Comparison of ENCODE assay signal across 11 cellular contexts in the genomic region with DNA sequence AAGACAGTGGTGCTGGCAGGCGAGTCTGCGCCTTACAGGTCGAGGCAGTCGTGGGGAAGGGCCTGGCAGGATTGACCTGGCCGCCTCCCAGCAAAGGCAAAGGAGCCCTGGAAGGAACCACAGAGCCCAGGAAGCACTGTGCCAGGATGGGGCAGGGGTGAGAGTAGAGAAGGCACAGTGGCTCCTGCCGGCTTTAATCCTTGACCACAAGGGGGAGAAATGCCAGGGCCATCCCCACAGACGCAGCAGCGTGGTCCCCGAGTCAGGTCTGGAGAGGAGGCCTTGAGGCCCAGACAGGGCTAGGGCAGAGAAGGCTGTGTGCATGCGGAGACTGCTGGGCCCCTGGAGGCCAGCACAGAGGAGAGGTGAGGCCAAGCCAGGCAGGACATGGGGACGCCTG. TPM values are rescaled to one million over a fixed set of nuclear protein-coding genes. Genes with fewer than 3 reads are reported as not detected.
A peak's percentile ranks its signal among the peaks of the same experiment; 100 is the strongest.
DNase-seq lines count a peak whose midpoint lies in the region; ATAC-seq, FAIRE-seq and TF ChIP-seq lines count a peak whose summit lies in the region.
"Had no signal": no experiment of that assay in that cellular context is flagged by ENCODE, and none has a peak within 500 bp of the region (broad histone marks: within the 10 kb centered on the region; RNA-seq: fewer than 3 reads in every experiment).

No MANE protein-coding gene starts in this region.

- H3K9ac ChIP-seq in HepG2 (ENCODE audit: insufficient read depth, low read depth, low read length), result no peak overlapping the region

- peak; percentile 56 for FAIRE-seq in HepG2 (lab: Jason Lieb, UNC)

- H3K4me1 ChIP-seq in body of pancreas, result peaks cover 16% of the 10 kb centered on the region
- peaks cover 62% of the 10 kb centered on the region for H3K4me1 ChIP-seq in HepG2 (ENCODE audit: insufficient read depth, low read length)
- H3K4me1 ChIP-seq in gastrocnemius medialis, result no peaks in the 10 kb centered on the region

- POLR2A ChIA-PET in HepG2 (lab: Yijun Ruan, JAX), result interaction anchor here (0.7 to 2.2 kb wide), 2 partner anchors 10 to 31 kb away, joined by 3 to 6 read pairs; no protein-coding TSS in a partner anchor

- WGBS in body of pancreas, 2 donors, result 44 to 47% methylated on average over 8 to 11 of the region's 11 CpGs
- WGBS in HepG2 (ENCODE audit: low lambda C conversion rate), result 34% methylated on average over 7 of the region's 11 CpGs

- H4K20me1 ChIP-seq in HepG2 (ENCODE audit: insufficient read depth, low read length), result no peaks in the 10 kb centered on the region

- CTCF ChIA-PET in HepG2 (lab: Yijun Ruan, JAX; ENCODE audit: low intra/inter-chr PET ratio, low total read pairs), result interaction anchor here (0.8 to 2.0 kb wide), 3 partner anchors 11 to 86 kb away, joined by 4 to 7 read pairs (median 5); a partner anchor contains a TSS

- TF ChIP-seq RAD21 in HepG2 (CRISPR knock-in tag; IDR thresholded peaks at IDR 0.05), result 0 out of 2 replicates have a peak, but pooled peaks have one; percentile 12

- H3K27ac ChIP-seq in C4-2B, result peak overlapping the region; percentile 42
- H3K27ac ChIP-seq in body of pancreas, result no peak overlapping the region
- H3K27ac ChIP-seq in HepG2 (ENCODE audit: extremely low read length, insufficient read depth, low read length), result no peak overlapping the region
- no peak overlapping the region for H3K27ac ChIP-seq in gastrocnemius medialis
- H3K27ac ChIP-seq: thoracic aorta had no signal

- H3K27me3 ChIP-seq in body of pancreas (no peaks in the 10 kb centered on the region), HepG2 (ENCODE audit: control insufficient read depth in 1 of 2, insufficient read depth in 2 of 2, low read length in 2 of 2) (no peaks in the 10 kb centered on the region), gastrocnemius medialis (no peaks in the 10 kb centered on the region)

- TF ChIP-seq CTCF in C4-2B (conservative IDR thresholded peaks at IDR 0.05) (peak; percentile 52; the same call in 1 of the 2 replicates), LNCaP clone FGC (IDR thresholded peaks at IDR 0.05; ENCODE audit: control insufficient read depth, extremely low read depth, insufficient read depth) (peak; percentile 56), body of pancreas (IDR thresholded peaks at IDR 0.05) (peak in 4 of 7 experiments; percentile 20 to 31 (median 25)), HepG2 (CRISPR knock-in tag; IDR thresholded peaks at IDR 0.05) (peak; percentile 78), gastrocnemius medialis (IDR thresholded peaks at IDR 0.05 in 4 of 5, conservative IDR thresholded peaks at IDR 0.05 in 1 of 5) (no peak)

- H3K4me3 ChIP-seq in LNCaP clone FGC (ENCODE audit: low read depth, low read length), result no peak overlapping the region
- no peak overlapping the region for H3K4me3 ChIP-seq in body of pancreas
- H3K4me3 ChIP-seq in HepG2 (replicated peaks in 1 of 3; ENCODE audit: insufficient read depth in 1 of 3, low read depth in 2 of 3, low read length in 3 of 3), result peak overlapping the region in 1 of 3 experiments; percentile 55; a peak in 2 of 6 replicates
- no peak overlapping the region for H3K4me3 ChIP-seq in gastrocnemius medialis
- H3K4me3 ChIP-seq: thoracic aorta had no signal

- TF ChIP-seq EP300 in HepG2 (IDR thresholded peaks at IDR 0.05; ENCODE audit: low read depth in 2 of 2, low read length in 2 of 2) (no peak), HepG2 (CRISPR knock-in tag; IDR thresholded peaks at IDR 0.05; ENCODE audit: borderline replicate concordance) (no peak)

- ATAC-seq in body of pancreas (peak; percentile 13), HepG2 (peak; percentile 61), gastrocnemius medialis (no peak), HG03108 (IDR thresholded peaks at IDR 0.05; ENCODE audit: unreplicated experiment) (no peak)

- TF ChIP-seq POLR2A in body of pancreas (IDR thresholded peaks at IDR 0.05) (no peak), HepG2 (IDR thresholded peaks at IDR 0.05; ENCODE audit: insufficient read depth in 1 of 2, low read depth in 2 of 2, low read length in 2 of 2) (no peak), gastrocnemius medialis (IDR thresholded peaks at IDR 0.05) (no peak)

- peak; percentile 61 for DNase-seq in LNCaP clone FGC (ENCODE audit: low read depth)
- DNase-seq in body of pancreas, result no peak
- DNase-seq in HepG2 (ENCODE audit: low spot score), result no peak
- DNase-seq in gastrocnemius medialis, result no peak
- DNase-seq in SHP77 treated with DMSO at 0.1 percent for 48 hours (lab: John Stamatoyannopoulos, UW), result no peak
- no peak for DNase-seq in DMS79 (lab: John Stamatoyannopoulos, UW)
- DNase-seq: activated CD8-positive, alpha-beta memory T cell treated with anti-CD3 and anti-CD28 coated beads, Interleukin-2, amount 50 U/mL, for 4 hours; retina had no signal

- BruUV-seq in HepG2 (replicated peaks; lab: Mats Ljungman, UMichigan), result no TSS peak

- H3K9me3 ChIP-seq in body of pancreas, result no peaks in the 10 kb centered on the region
- H3K9me3 ChIP-seq in HepG2 (ENCODE audit: low read length), result no peaks in the 10 kb centered on the region
- no peaks in the 10 kb centered on the region for H3K9me3 ChIP-seq in gastrocnemius medialis
- H3K9me3 ChIP-seq: thoracic aorta had no signal

- in situ Hi-C loops in HepG2 (cut with HindIII; ENCODE audit: extremely low pct_ligation_motif_present, low pct_unique_long_range_greater_than_20kb), result no loop called here
- in situ Hi-C loops in gastrocnemius medialis (cut with MboI; ENCODE audit: low sequenced_read_pairs in 4 of 4), result no loop called here

- intact Hi-C loops in body of pancreas (cut with DNase I) (no loop called here), HepG2 (cut with micrococcal nuclease; ENCODE audit: unreplicated experiment) (no loop called here), gastrocnemius medialis (cut with DNase I; ENCODE audit: low total_unique reads) (no loop called here)

- H2AFZ ChIP-seq in HepG2 (ENCODE audit: low read length), result no peak overlapping the region

- peak overlapping the region; percentile 63 for H3K4me2 ChIP-seq in HepG2 (ENCODE audit: low read depth, low read length)

- H3K36me3 ChIP-seq in body of pancreas (replicated peaks in 1 of 2; ENCODE audit: insufficient read depth in 1 of 2, low read depth in 2 of 2) (no peaks in the 10 kb centered on the region), HepG2 (replicated peaks in 1 of 2; ENCODE audit: control insufficient read depth in 1 of 2, insufficient read depth in 2 of 2, low read length in 2 of 2) (peaks cover 0 to 3% of the 10 kb centered on the region in 2 experiments; a peak in 1 of 5 replicates), gastrocnemius medialis (no peaks in the 10 kb centered on the region)
- H3K36me3 ChIP-seq: thoracic aorta had no signal

- H3K79me2 ChIP-seq in HepG2 (ENCODE audit: insufficient read depth, low read length), result no peaks in the 10 kb centered on the region

RNA-seq across cellular contexts. Expression of a gene that starts 9.9 kb away (rescaled TPM):
- total RNA-seq in body of pancreas (100 to 1,000 TPM; 108 to 109 TPM), HepG2 (2016; rRNA removed; fragmentation: Illumina TruSeq; extraction: Trizol) (120 and 158 TPM in 2 replicates), gastrocnemius medialis (100 to 1,000 TPM; 242 to 432 (median 307) TPM)
- total RNA-seq in HepG2 (2016; cell fraction: cytosol; rRNA removed; fragmentation: Illumina TruSeq; extraction: Trizol; ENCODE audit: low read depth), result 120 and 122 TPM in 2 replicates
- 111 and 153 TPM in 2 replicates for total RNA-seq in HepG2 (2016; cell fraction: insoluble cytoplasmic fraction; rRNA removed; fragmentation: Illumina TruSeq; extraction: Trizol)
- 119 and 125 TPM in 2 replicates for total RNA-seq in HepG2 (2016; cell fraction: membrane; rRNA removed; fragmentation: Illumina TruSeq; extraction: Trizol)
- total RNA-seq in HepG2 (2016; cell fraction: nucleus; rRNA removed; fragmentation: Illumina TruSeq; extraction: Trizol), result 68.1 and 87.4 TPM in 2 replicates
- 96.7 and 101 TPM in 2 replicates for polyA plus RNA-seq in HepG2 (2011; rRNA removed)
- polyA plus RNA-seq in HepG2 (2011; cell fraction: cytosol; rRNA removed), result 77.4 and 163 TPM in 2 replicates
- polyA plus RNA-seq in HepG2 (2011; cell fraction: nucleus; rRNA removed), result 142 and 151 TPM in 2 replicates
- 65.2 and 96.9 TPM in 2 replicates for polyA plus RNA-seq in HepG2 (2012)
- polyA plus RNA-seq in HepG2 (2016; cell fraction: cytosol; fragmentation: Illumina TruSeq; extraction: Trizol; ENCODE audit: low read depth), result 109 and 135 TPM in 2 replicates
- 108 and 124 TPM in 2 replicates for polyA plus RNA-seq in HepG2 (2016; cell fraction: insoluble cytoplasmic fraction; fragmentation: Illumina TruSeq; extraction: Trizol; ENCODE audit: low read depth)
- 110 and 125 TPM in 2 replicates for polyA plus RNA-seq in HepG2 (2016; cell fraction: membrane; fragmentation: Illumina TruSeq; extraction: Trizol; ENCODE audit: low read depth)
- polyA plus RNA-seq in HepG2 (2016; cell fraction: nucleus; fragmentation: Illumina TruSeq; extraction: Trizol; ENCODE audit: insufficient read depth, low read depth), result 158 and 161 TPM in 2 replicates
- polyA minus RNA-seq in HepG2 (2011; rRNA and poly(A)+ RNA removed; ENCODE audit: low replicate concordance), result 172 and 212 TPM in 2 replicates
- polyA minus RNA-seq in HepG2 (2011; cell fraction: cytosol; rRNA and poly(A)+ RNA removed), result 66.2 and 72.5 TPM in 2 replicates
- 33.6 and 40.9 TPM in 2 replicates for polyA minus RNA-seq in HepG2 (2011; cell fraction: nucleus; rRNA and poly(A)+ RNA removed)

RNA-seq across cellular contexts. Expression of a gene that starts 10.4 kb away (rescaled TPM):
- 10 to 100 TPM; 15.2 to 18.4 TPM for total RNA-seq in body of pancreas
- total RNA-seq in HepG2 (2016; rRNA removed; fragmentation: Illumina TruSeq; extraction: Trizol), result 4.0 and 4.5 TPM in 2 replicates
- 0.62 and 0.91 TPM in 2 replicates for total RNA-seq in HepG2 (2016; cell fraction: cytosol; rRNA removed; fragmentation: Illumina TruSeq; extraction: Trizol; ENCODE audit: low read depth)
- total RNA-seq in HepG2 (2016; cell fraction: insoluble cytoplasmic fraction; rRNA removed; fragmentation: Illumina TruSeq; extraction: Trizol), result 4.3 and 4.5 TPM in 2 replicates
- total RNA-seq in HepG2 (2016; cell fraction: membrane; rRNA removed; fragmentation: Illumina TruSeq; extraction: Trizol), result 2.2 and 2.4 TPM in 2 replicates
- 1.6 and 2.1 TPM in 2 replicates for total RNA-seq in HepG2 (2016; cell fraction: nucleus; rRNA removed; fragmentation: Illumina TruSeq; extraction: Trizol)
- 5.1 and 6.7 TPM in 2 replicates for polyA plus RNA-seq in HepG2 (2011; rRNA removed)
- polyA plus RNA-seq in HepG2 (2011; cell fraction: cytosol; rRNA removed), result 2.8 and 5.9 TPM in 2 replicates
- polyA plus RNA-seq in HepG2 (2011; cell fraction: nucleus; rRNA removed), result 5.1 and 6.8 TPM in 2 replicates
- polyA plus RNA-seq in HepG2 (2012), result 2.1 and 3.2 TPM in 2 replicates
- 0.81 and 0.85 TPM in 2 replicates for polyA plus RNA-seq in HepG2 (2016; cell fraction: cytosol; fragmentation: Illumina TruSeq; extraction: Trizol; ENCODE audit: low read depth)
- polyA plus RNA-seq in HepG2 (2016; cell fraction: insoluble cytoplasmic fraction; fragmentation: Illumina TruSeq; extraction: Trizol; ENCODE audit: low read depth), result 4.5 and 4.7 TPM in 2 replicates
- polyA plus RNA-seq in HepG2 (2016; cell fraction: membrane; fragmentation: Illumina TruSeq; extraction: Trizol; ENCODE audit: low read depth), result 1.9 and 2.1 TPM in 2 replicates
- polyA plus RNA-seq in HepG2 (2016; cell fraction: nucleus; fragmentation: Illumina TruSeq; extraction: Trizol; ENCODE audit: insufficient read depth, low read depth), result 4.1 and 4.6 TPM in 2 replicates
- polyA minus RNA-seq in HepG2 (2011; rRNA and poly(A)+ RNA removed; ENCODE audit: low replicate concordance), result 7.3 and 37.4 TPM in 2 replicates
- polyA minus RNA-seq in HepG2 (2011; cell fraction: cytosol; rRNA and poly(A)+ RNA removed), result 2.2 and 3.3 TPM in 2 replicates
- 1.6 and 3.1 TPM in 2 replicates for polyA minus RNA-seq in HepG2 (2011; cell fraction: nucleus; rRNA and poly(A)+ RNA removed)
- 1 to 10 TPM; 2.2 to 5.1 (median 3.6) TPM for total RNA-seq in gastrocnemius medialis

RNA-seq across cellular contexts. Expression of a gene that starts 16.7 kb away (rescaled TPM):
- total RNA-seq in body of pancreas, result 10 to 100 TPM; 33.9 to 40.5 TPM
- 2.3 and 8.8 TPM in 2 replicates for total RNA-seq in HepG2 (2016; rRNA removed; fragmentation: Illumina TruSeq; extraction: Trizol)
- 3.9 and 4.4 TPM in 2 replicates for total RNA-seq in HepG2 (2016; cell fraction: cytosol; rRNA removed; fragmentation: Illumina TruSeq; extraction: Trizol; ENCODE audit: low read depth)
- 2.9 and 9.2 TPM in 2 replicates for total RNA-seq in HepG2 (2016; cell fraction: insoluble cytoplasmic fraction; rRNA removed; fragmentation: Illumina TruSeq; extraction: Trizol)
- total RNA-seq in HepG2 (2016; cell fraction: membrane; rRNA removed; fragmentation: Illumina TruSeq; extraction: Trizol), result 4.6 and 5.3 TPM in 2 replicates
- total RNA-seq in HepG2 (2016; cell fraction: nucleus; rRNA removed; fragmentation: Illumina TruSeq; extraction: Trizol), result 10.8 and 10.9 TPM in 2 replicates
- polyA plus RNA-seq in HepG2 (2011; rRNA removed), result 18.9 and 25.3 TPM in 2 replicates
- polyA plus RNA-seq in HepG2 (2011; cell fraction: cytosol; rRNA removed), result 14.1 and 18.0 TPM in 2 replicates
- 71.1 and 107 TPM in 2 replicates for polyA plus RNA-seq in HepG2 (2011; cell fraction: nucleus; rRNA removed)
- polyA plus RNA-seq in HepG2 (2012), result 8.1 and 8.5 TPM in 2 replicates
- polyA plus RNA-seq in HepG2 (2016; cell fraction: cytosol; fragmentation: Illumina TruSeq; extraction: Trizol; ENCODE audit: low read depth), result 1.5 and 2.4 TPM in 2 replicates
- polyA plus RNA-seq in HepG2 (2016; cell fraction: insoluble cytoplasmic fraction; fragmentation: Illumina TruSeq; extraction: Trizol; ENCODE audit: low read depth), result 2.4 and 2.7 TPM in 2 replicates
- polyA plus RNA-seq in HepG2 (2016; cell fraction: membrane; fragmentation: Illumina TruSeq; extraction: Trizol; ENCODE audit: low read depth), result 3.0 and 3.2 TPM in 2 replicates
- 17.9 and 19.5 TPM in 2 replicates for polyA plus RNA-seq in HepG2 (2016; cell fraction: nucleus; fragmentation: Illumina TruSeq; extraction: Trizol; ENCODE audit: insufficient read depth, low read depth)
- 56.7 and 87.2 TPM in 2 replicates for polyA minus RNA-seq in HepG2 (2011; rRNA and poly(A)+ RNA removed; ENCODE audit: low replicate concordance)
- 10.2 and 12.8 TPM in 2 replicates for polyA minus RNA-seq in HepG2 (2011; cell fraction: cytosol; rRNA and poly(A)+ RNA removed)
- 7.0 and 9.1 TPM in 2 replicates for polyA minus RNA-seq in HepG2 (2011; cell fraction: nucleus; rRNA and poly(A)+ RNA removed)
- 1 to 10 TPM; 5.4 to 8.8 (median 6.4) TPM for total RNA-seq in gastrocnemius medialis

RNA-seq across cellular contexts. Expression of a gene that starts 18.2 kb away (rescaled TPM):
- 100 to 1,000 TPM; 488 to 798 TPM for total RNA-seq in body of pancreas
- 9.9 and 48.0 TPM in 2 replicates for total RNA-seq in HepG2 (2016; rRNA removed; fragmentation: Illumina TruSeq; extraction: Trizol)
- 10.6 and 10.9 TPM in 2 replicates for total RNA-seq in HepG2 (2016; cell fraction: cytosol; rRNA removed; fragmentation: Illumina TruSeq; extraction: Trizol; ENCODE audit: low read depth)
- 7.6 and 52.5 TPM in 2 replicates for total RNA-seq in HepG2 (2016; cell fraction: insoluble cytoplasmic fraction; rRNA removed; fragmentation: Illumina TruSeq; extraction: Trizol)
- 8.3 and 8.4 TPM in 2 replicates for total RNA-seq in HepG2 (2016; cell fraction: membrane; rRNA removed; fragmentation: Illumina TruSeq; extraction: Trizol)
- 57.2 and 73.6 TPM in 2 replicates for total RNA-seq in HepG2 (2016; cell fraction: nucleus; rRNA removed; fragmentation: Illumina TruSeq; extraction: Trizol)
- polyA plus RNA-seq in HepG2 (2011; rRNA removed), result 69.6 and 97.2 TPM in 2 replicates
- 25.1 and 41.9 TPM in 2 replicates for polyA plus RNA-seq in HepG2 (2011; cell fraction: cytosol; rRNA removed)
- 1,399 and 1,906 TPM in 2 replicates for polyA plus RNA-seq in HepG2 (2011; cell fraction: nucleus; rRNA removed)
- 23.6 and 37.0 TPM in 2 replicates for polyA plus RNA-seq in HepG2 (2012)
- polyA plus RNA-seq in HepG2 (2016; cell fraction: cytosol; fragmentation: Illumina TruSeq; extraction: Trizol; ENCODE audit: low read depth), result 3.6 and 4.6 TPM in 2 replicates
- 7.3 and 10.3 TPM in 2 replicates for polyA plus RNA-seq in HepG2 (2016; cell fraction: insoluble cytoplasmic fraction; fragmentation: Illumina TruSeq; extraction: Trizol; ENCODE audit: low read depth)
- polyA plus RNA-seq in HepG2 (2016; cell fraction: membrane; fragmentation: Illumina TruSeq; extraction: Trizol; ENCODE audit: low read depth), result 5.5 and 6.6 TPM in 2 replicates
- polyA plus RNA-seq in HepG2 (2016; cell fraction: nucleus; fragmentation: Illumina TruSeq; extraction: Trizol; ENCODE audit: insufficient read depth, low read depth), result 176 and 189 TPM in 2 replicates
- polyA minus RNA-seq in HepG2 (2011; rRNA and poly(A)+ RNA removed; ENCODE audit: low replicate concordance), result 49.2 and 98.2 TPM in 2 replicates
- polyA minus RNA-seq in HepG2 (2011; cell fraction: cytosol; rRNA and poly(A)+ RNA removed), result 22.7 and 28.6 TPM in 2 replicates
- 100 and 121 TPM in 2 replicates for polyA minus RNA-seq in HepG2 (2011; cell fraction: nucleus; rRNA and poly(A)+ RNA removed)
- total RNA-seq in gastrocnemius medialis, result 10 to 100 TPM; 13.4 to 24.5 (median 14.1) TPM

Comparison
In these comparisons a context has a peak if more than half of its experiments do, and no peak if none do; other contexts are left out.
1. CTCF ChIP-seq: peak in C4-2B (single experiment), LNCaP clone FGC (single experiment), body of pancreas (4 of 7) and HepG2 (single experiment); none in gastrocnemius medialis (0 of 5).
2. ATAC-seq: peak in body of pancreas (single experiment) and HepG2 (single experiment); none in gastrocnemius medialis (0 of 2) and HG03108 (single experiment).